Comparison of ENCODE assay signal across 16 cellular contexts in genomic region chr3:54599741-54600140, GRCh38.
A peak's percentile ranks its signal among the peaks of the same experiment; 100 is the strongest.
DNase-seq lines count a peak whose midpoint lies in the region; TF ChIP-seq lines count a peak whose summit lies in the region.
"Had no signal": no experiment of that assay in that cellular context is flagged by ENCODE, and none has a peak within 500 bp of the region (broad histone marks: within the 10 kb centered on the region; RNA-seq: fewer than 3 reads in every experiment).

No MANE protein-coding gene starts in this region.

- no peak overlapping the region for H3K27ac ChIP-seq in ovary
- H3K27ac ChIP-seq: PC-9 had no signal

- no peak overlapping the region for H3K27ac Mint-ChIP-seq in chondrocyte (ENCODE audit: unreplicated experiment)
- H3K27ac Mint-ChIP-seq: effector memory CD8-positive, alpha-beta T cell; immature natural killer cell; type B pancreatic cell had no signal

- DNase-seq in Ammon's horn (ENCODE audit: low spot score) (peak; percentile 81), adipocyte (ENCODE audit: low read depth) (peak; percentile 3), head of caudate nucleus (peak in 41 of 42 donors; percentile 12 to 80 (median 57)), ovary (peak in 3 of 5 donors; percentile 26 to 45 (median 34)), NCI-H510A (lab: John Stamatoyannopoulos, UW) (no peak), GF-D8 (lab: John Stamatoyannopoulos, UW) (no peak), OCI-M1 (lab: John Stamatoyannopoulos, UW) (no peak), chondrocyte (ENCODE audit: low spot score) (no peak)
- DNase-seq: activated effector memory CD4-positive, alpha-beta T cell treated with anti-CD3 and anti-CD28 coated beads, Interleukin-2, amount 50 U/mL, for 16 hours; effector memory CD8-positive, alpha-beta T cell; immature natural killer cell; Karpas-422; NCI-H187; NCI-H526; PC-9 had no signal

- no peak overlapping the region for H3K4me3 Mint-ChIP-seq in chondrocyte (ENCODE audit: unreplicated experiment)
- H3K4me3 Mint-ChIP-seq: effector memory CD8-positive, alpha-beta T cell; immature natural killer cell; type B pancreatic cell had no signal

- H3K9ac ChIP-seq in adipocyte (ENCODE audit: low read length): no peak overlapping the region

- H3K36me3 ChIP-seq in adipocyte (ENCODE audit: control insufficient read depth, insufficient read depth, low read length, severe bottlenecking) (no peaks in the 10 kb centered on the region), ovary (no peaks in the 10 kb centered on the region)

- no peaks in the 10 kb centered on the region for H3K27me3 ChIP-seq in adipocyte (replicated peaks; ENCODE audit: control insufficient read depth, insufficient read depth, low read length)
- H3K27me3 ChIP-seq in ovary: no peaks in the 10 kb centered on the region

- no peak overlapping the region for H3K4me3 ChIP-seq in adipocyte (ENCODE audit: low read length)
- H3K4me3 ChIP-seq in ovary: no peak overlapping the region
- H3K4me3 ChIP-seq: PC-9 had no signal

- no peaks in the 10 kb centered on the region for H3K4me1 Mint-ChIP-seq in chondrocyte (ENCODE audit: low read depth)
- H3K4me1 Mint-ChIP-seq: immature natural killer cell had no signal

- TF ChIP-seq POLR2A in ovary (IDR thresholded peaks at IDR 0.05): no peak

- no peak for TF ChIP-seq CTCF in ovary (IDR thresholded peaks at IDR 0.05)
- no peak for TF ChIP-seq CTCF in chondrocyte (IDR thresholded peaks at IDR 0.05)

- TF ChIP-seq EP300 in ovary (IDR thresholded peaks at IDR 0.05): no peak

- no peaks in the 10 kb centered on the region for H3K9me3 ChIP-seq in adipocyte (ENCODE audit: control insufficient read depth, low read length)
- H3K9me3 ChIP-seq in ovary: no peaks in the 10 kb centered on the region

- no peaks in the 10 kb centered on the region for H3K9me3 Mint-ChIP-seq in chondrocyte (ENCODE audit: low read depth)
- H3K9me3 Mint-ChIP-seq: type B pancreatic cell had no signal

- WGBS in ovary, 3 donors: 28 to 40% (median 30%) methylated on average over 11 of the region's 11 CpGs

- H3K36me3 Mint-ChIP-seq in chondrocyte (ENCODE audit: low read depth): no peaks in the 10 kb centered on the region
- H3K36me3 Mint-ChIP-seq: immature natural killer cell, type B pancreatic cell had no signal

- peaks cover 5% of the 10 kb centered on the region for H3K4me1 ChIP-seq in adipocyte (ENCODE audit: control insufficient read depth, insufficient read depth, low read length)
- H3K4me1 ChIP-seq in ovary (ENCODE audit: insufficient read depth): peaks cover 5% of the 10 kb centered on the region

- H3K27me3 Mint-ChIP-seq in chondrocyte (ENCODE audit: low read depth): peaks cover 11% of the 10 kb centered on the region
- H3K27me3 Mint-ChIP-seq: effector memory CD8-positive, alpha-beta T cell had no signal

- intact Hi-C loops in head of caudate nucleus (cut with DNase I): no loop called here
- intact Hi-C loops in ovary (cut with DNase I): no loop called here

Comparison
In these comparisons a context has a peak if more than half of its experiments do, and no peak if none do; other contexts are left out.
1. DNase-seq: peak in Ammon's horn (single experiment), adipocyte (single experiment), head of caudate nucleus (41 of 42) and ovary (3 of 5); none in NCI-H510A (single experiment), GF-D8 (single experiment), OCI-M1 (single experiment) and chondrocyte (single experiment).